ENCODE assay signal across 9 cellular contexts in genomic region chr4:169485791-169486742, GRCh38.
A peak's percentile ranks its signal among the peaks of the same experiment; 100 is the strongest.
DNase-seq lines count a peak whose midpoint lies in the region; ATAC-seq and TF ChIP-seq lines count a peak whose summit lies in the region.
"Had no signal": no experiment of that assay in that cellular context is flagged by ENCODE, and none has a peak within 500 bp of the region (broad histone marks: within the 10 kb centered on the region; RNA-seq: fewer than 3 reads in every experiment).

No MANE protein-coding gene starts in this region.

- no peak overlapping the region for H3K27ac ChIP-seq in KMS-11
- peak overlapping the region in 1 of 2 experiments; percentile 39; a peak in 1 of 4 replicates for H3K27ac ChIP-seq in SK-N-SH (ENCODE audit: low read depth in 2 of 2, low read length in 1 of 2)
- no peak overlapping the region for H3K27ac ChIP-seq in endodermal cell (ENCODE audit: low read depth, low read length)
- H3K27ac ChIP-seq: epithelial cell of prostate had no signal

- H3K27me3 ChIP-seq in KMS-11 (ENCODE audit: insufficient read depth, low read depth) (no peaks in the 10 kb centered on the region), SK-N-SH (ENCODE audit: insufficient read depth) (no peaks in the 10 kb centered on the region), endodermal cell (ENCODE audit: control insufficient read depth, insufficient read depth, low read length, poor library complexity, severe bottlenecking) (no peaks in the 10 kb centered on the region)

- H3K36me3 Mint-ChIP-seq in activated T-cell treated with anti-CD3 and anti-CD28 coated beads, Interleukin-2, amount 50 U/mL, for 24 hours (ENCODE audit: low read depth) = peaks cover 8% of the 10 kb centered on the region
- peaks cover 22% of the 10 kb centered on the region for H3K36me3 Mint-ChIP-seq in endodermal cell (ENCODE audit: low read depth)

- H4K20me1 ChIP-seq in KMS-11 (ENCODE audit: insufficient read depth) = no peaks in the 10 kb centered on the region
- H4K20me1 ChIP-seq in SK-N-SH (ENCODE audit: insufficient read depth) = no peaks in the 10 kb centered on the region

- CTCF ChIA-PET in SK-N-SH (lab: Yijun Ruan, JAX) = interaction anchor here (0.7 to 1.8 kb wide), 26 partner anchors 8 to 976 kb away, joined by 3 to 26 read pairs (median 4); partner anchors contain the start of gene CBR4

- peak; percentile 95 for TF ChIP-seq RAD21 in SK-N-SH (IDR thresholded peaks at IDR 0.05; ENCODE audit: low read length)

- peak; percentile 68 for TF ChIP-seq CTCF in KMS-11 (conservative IDR thresholded peaks at IDR 0.05; ENCODE audit: low read depth, low read length)
- TF ChIP-seq CTCF in SK-N-SH (IDR thresholded peaks at IDR 0.05) = peak; percentile 76
- TF ChIP-seq CTCF in endodermal cell (conservative IDR thresholded peaks at IDR 0.05) = peak; percentile 77

- H3K4me2 ChIP-seq in KMS-11 = 0 out of 2 replicates have a peak overlapping the region, but pooled peaks have one; percentile 2
- no peak overlapping the region; the same call in 1 of the 2 replicates for H3K4me2 ChIP-seq in SK-N-SH

- H3K9me3 Mint-ChIP-seq in activated T-cell treated with anti-CD3 and anti-CD28 coated beads, Interleukin-2, amount 50 U/mL, for 24 hours = no peaks in the 10 kb centered on the region
- peaks cover 18% of the 10 kb centered on the region for H3K9me3 Mint-ChIP-seq in endodermal cell

- no peaks in the 10 kb centered on the region for H3K9me2 ChIP-seq in SK-N-SH

- H2AFZ ChIP-seq in KMS-11 (ENCODE audit: low read depth) (peak overlapping the region; percentile 4; the same call in 1 of the 2 replicates), SK-N-SH (ENCODE audit: low read depth) (no peak overlapping the region)

- ATAC-seq in GM21619 (IDR thresholded peaks at IDR 0.05; ENCODE audit: unreplicated experiment) (peak; percentile 76), HG03565 (IDR thresholded peaks at IDR 0.05; ENCODE audit: unreplicated experiment) (no peak)

- H3K79me2 ChIP-seq in KMS-11 (ENCODE audit: insufficient read depth, low read depth) (no peaks in the 10 kb centered on the region), SK-N-SH (ENCODE audit: insufficient read depth) (no peaks in the 10 kb centered on the region)

- no peak overlapping the region for H3K4me3 ChIP-seq in KMS-11 (IDR thresholded peaks at IDR 0.05; ENCODE audit: insufficient read depth, low read depth, low read length)
- H3K4me3 ChIP-seq in SK-N-SH (ENCODE audit: low read depth in 2 of 2, low read length in 1 of 2) = no peak overlapping the region
- H3K4me3 ChIP-seq in endodermal cell (ENCODE audit: low read length) = no peak overlapping the region

- POLR2A ChIA-PET in SK-N-SH (lab: Yijun Ruan, JAX) = no interaction called here

- no peak overlapping the region for H3K4me3 Mint-ChIP-seq in activated T-cell treated with anti-CD3 and anti-CD28 coated beads, Interleukin-2, amount 50 U/mL, for 24 hours
- H3K4me3 Mint-ChIP-seq in endodermal cell = no peak overlapping the region

- H3K9ac ChIP-seq in KMS-11 (no peak overlapping the region), SK-N-SH (no peak overlapping the region), endodermal cell (ENCODE audit: extremely low read depth, low read length, poor library complexity, severe bottlenecking) (no peak overlapping the region)

- no peaks in the 10 kb centered on the region for H3K27me3 Mint-ChIP-seq in activated T-cell treated with anti-CD3 and anti-CD28 coated beads, Interleukin-2, amount 50 U/mL, for 24 hours
- no peaks in the 10 kb centered on the region for H3K27me3 Mint-ChIP-seq in endodermal cell (ENCODE audit: insufficient read depth)

- WGBS in SK-N-SH (ENCODE audit: low lambda C conversion rate) = 36% methylated on average over 7 of the region's 7 CpGs
- WGBS in endodermal cell (ENCODE audit: insufficient coverage in 1 of 2, insufficient read length in 1 of 2), 2 experiments = 32 to 44% methylated on average over 4 to 7 of the region's 7 CpGs

- no peaks in the 10 kb centered on the region for H3K9me3 ChIP-seq in SK-N-SH
- H3K9me3 ChIP-seq in endodermal cell (ENCODE audit: control insufficient read depth, low read length) = peaks cover 27% of the 10 kb centered on the region

- TF ChIP-seq EP300 in SK-N-SH (IDR thresholded peaks at IDR 0.05; ENCODE audit: borderline replicate concordance in 1 of 2, low read depth in 1 of 2, low read length in 1 of 2) = no peak

- H3K4me1 ChIP-seq in KMS-11 (ENCODE audit: low read depth, poor library complexity, severe bottlenecking) (peaks cover 4% of the 10 kb centered on the region), SK-N-SH (ENCODE audit: control insufficient read depth in 1 of 2, insufficient read depth in 2 of 2, low read depth in 1 of 2, low read length in 1 of 2) (0 out of 4 replicates have a peak, but pooled peaks cover 0 to 3% of the 10 kb centered on the region in 2 experiments), endodermal cell (ENCODE audit: control insufficient read depth, insufficient read depth, low read length) (peaks cover 3% of the 10 kb centered on the region)

- H3K27ac Mint-ChIP-seq in activated T-cell treated with anti-CD3 and anti-CD28 coated beads, Interleukin-2, amount 50 U/mL, for 24 hours = no peak overlapping the region
- no peak overlapping the region for H3K27ac Mint-ChIP-seq in endodermal cell

- no peaks in the 10 kb centered on the region for H3F3A ChIP-seq in SK-N-SH (replicated peaks; ENCODE audit: insufficient read depth)

- DNase-seq in activated T-cell treated with anti-CD3 and anti-CD28 coated beads, Interleukin-2, amount 50 U/mL, for 48 hours = peak; percentile 37 to 41
- DNase-seq in activated T-cell treated with anti-CD3 and anti-CD28 coated beads, Interleukin-2, amount 50 U/mL, for 24 hours = no peak
- DNase-seq in SK-N-SH = peak; percentile 43
- peak; percentile 74 for DNase-seq in endodermal cell
- peak; percentile 76 for DNase-seq in midbrain (lab: John Stamatoyannopoulos, UW)

- peaks cover 1% of the 10 kb centered on the region for H3K4me1 Mint-ChIP-seq in activated T-cell treated with anti-CD3 and anti-CD28 coated beads, Interleukin-2, amount 50 U/mL, for 24 hours (ENCODE audit: low read depth)
- no peaks in the 10 kb centered on the region for H3K4me1 Mint-ChIP-seq in endodermal cell

- H3K36me3 ChIP-seq in KMS-11 (ENCODE audit: insufficient read depth) = no peaks in the 10 kb centered on the region
- H3K36me3 ChIP-seq in SK-N-SH (replicated peaks in 1 of 2; ENCODE audit: control insufficient read depth in 1 of 2, insufficient read depth in 2 of 2, low read length in 1 of 2) = peaks cover 0 to 6% of the 10 kb centered on the region in 2 experiments
- H3K36me3 ChIP-seq in endodermal cell (ENCODE audit: control insufficient read depth, insufficient read depth, low read length) = no peaks in the 10 kb centered on the region

TF ChIP-seq in SK-N-SH, 30 proteins besides CTCF, POLR2A, EP300 and RAD21:
- TF ChIP-seq RCOR1 (IDR thresholded peaks at IDR 0.05; ENCODE audit: low read length) = 0 out of 2 replicates have a peak, but pooled peaks have one; percentile 24
- peak; percentile 76 for TF ChIP-seq SMC3 (IDR thresholded peaks at IDR 0.05; ENCODE audit: low read depth, low read length)
- no peak for TF ChIP-seq FOSL2 (IDR thresholded peaks at IDR 0.05; ENCODE audit: borderline replicate concordance, low read depth)
- peak; percentile 83; the same call in 1 of the 2 replicates for TF ChIP-seq MXI1 (IDR thresholded peaks at IDR 0.05; ENCODE audit: low read depth, low read length)
- no peak for TF ChIP-seq TEAD4 (IDR thresholded peaks at IDR 0.05; ENCODE audit: borderline replicate concordance, insufficient read depth)
